In genomic region chr19:19379527-19379926, GRCh38 we compare ENCODE assay signal across 1 cellular context.
TF ChIP-seq lines count a peak whose summit lies in the region.

No MANE protein-coding gene starts in this region.

TF ChIP-seq in HCT116, 20 proteins besides CTCF, POLR2A, EP300 and RAD21 (continued from another document):
- TF ChIP-seq ZBTB33 (IDR thresholded peaks at IDR 0.05; ENCODE audit: extremely low read depth, insufficient replicate concordance, low read length) (no peak), REST (IDR thresholded peaks at IDR 0.05; ENCODE audit: low read depth) (no peak), ELF1 (IDR thresholded peaks at IDR 0.05; ENCODE audit: borderline replicate concordance, low read depth) (no peak), SIN3A (IDR thresholded peaks at IDR 0.05; ENCODE audit: low read depth) (no peak)
